In genomic region chr1:228097333-228098081, GRCh38 we compare ENCODE assay signal across 15 cellular contexts. TPM values are rescaled to one million over a fixed set of nuclear protein-coding genes. Genes with fewer than 3 reads are reported as not detected.
A peak's percentile ranks its signal among the peaks of the same experiment; 100 is the strongest.
DNase-seq lines count a peak whose midpoint lies in the region; ATAC-seq and TF ChIP-seq lines count a peak whose summit lies in the region.
"Had no signal": no experiment of that assay in that cellular context is flagged by ENCODE, and none has a peak within 500 bp of the region (broad histone marks: within the 10 kb centered on the region; RNA-seq: fewer than 3 reads in every experiment).

No MANE protein-coding gene starts in this region.

- ATAC-seq in upper lobe of right lung (no peak), heart right ventricle (no peak)

- peak; percentile 1 for DNase-seq in activated naive CD4-positive, alpha-beta T cell treated with Interleukin-2 at 50 U/mL for 16 hours
- no peak for DNase-seq in activated naive CD4-positive, alpha-beta T cell (lab: John Stamatoyannopoulos, UW)
- peak; percentile 55 for DNase-seq in activated CD8-positive, alpha-beta memory T cell treated with anti-CD3 and anti-CD28 coated beads for 24 hours
- DNase-seq in mesenteric fat pad (ENCODE audit: low spot score) (peak; percentile 87), upper lobe of right lung (peak; percentile 60), NCI-H748 treated with DMSO at 0.1 percent for 48 hours (lab: John Stamatoyannopoulos, UW) (no peak), NCI-H510A (lab: John Stamatoyannopoulos, UW) (no peak), heart right ventricle (no peak)
- DNase-seq: cerebellar nuclear complex, DMS 273 treated with DMSO at 0.1 percent for 48 hours, erythroblast, KBM-7, NCI-H1417 treated with DMSO at 0.1 percent for 48 hours, NCI-H345 had no signal

- H3K4me3 ChIP-seq in upper lobe of right lung (no peak overlapping the region), heart right ventricle (no peak overlapping the region)
- H3K4me3 ChIP-seq: hepatocyte had no signal

- no peak overlapping the region for H3K27ac ChIP-seq in upper lobe of right lung
- H3K27ac ChIP-seq in heart right ventricle = no peak overlapping the region
- H3K27ac ChIP-seq: hepatocyte had no signal

- H3K4me1 ChIP-seq in upper lobe of right lung = peaks cover 22% of the 10 kb centered on the region
- H3K4me1 ChIP-seq in heart right ventricle = peaks cover 6 to 48% (median 36%) of the 10 kb centered on the region in 9 donors

- intact Hi-C loops in upper lobe of right lung (cut with DNase I) = no loop called here
- intact Hi-C loops in heart right ventricle (cut with DNase I) = no loop called here

- peaks cover 59% of the 10 kb centered on the region for H3K36me3 ChIP-seq in upper lobe of right lung
- peaks cover 6 to 76% (median 33%) of the 10 kb centered on the region in 9 donors for H3K36me3 ChIP-seq in heart right ventricle

- no peak for TF ChIP-seq CTCF in upper lobe of right lung (IDR thresholded peaks at IDR 0.05)
- no peak for TF ChIP-seq CTCF in heart right ventricle (IDR thresholded peaks at IDR 0.05)

- 88 to 91% methylated on average over 34 of the region's 34 CpGs for WGBS in heart right ventricle, 2 donors

- peaks cover 5% of the 10 kb centered on the region for H3K9me3 ChIP-seq in upper lobe of right lung
- H3K9me3 ChIP-seq in heart right ventricle = peaks cover 0 to 18% (median 10%) of the 10 kb centered on the region in 11 donors

- H3K27me3 ChIP-seq in upper lobe of right lung = no peaks in the 10 kb centered on the region
- H3K27me3 ChIP-seq in heart right ventricle = no peaks in the 10 kb centered on the region
- H3K27me3 ChIP-seq: hepatocyte had no signal

RNA-seq across cellular contexts. Expression of gene C1orf35, which starts 5.6 kb away (rescaled TPM):
- total RNA-seq in mesenteric fat pad (5.6 TPM), upper lobe of right lung (12.5 TPM), heart right ventricle (10 to 100 TPM in 1 of 10 donors, 1 to 10 TPM in 9; 5.6 to 10.6 (median 6.3) TPM)
- 10 to 100 TPM; 11.3 to 15.7 TPM for polyA plus RNA-seq in heart right ventricle

RNA-seq across cellular contexts. Expression of gene MRPL55, which starts 11.6 kb away (rescaled TPM):
- total RNA-seq in mesenteric fat pad = 38.9 TPM
- total RNA-seq in upper lobe of right lung = 39.9 TPM
- total RNA-seq in heart right ventricle = 10 to 100 TPM; 38.0 to 65.2 (median 46.3) TPM
- polyA plus RNA-seq in heart right ventricle = 100 to 1,000 TPM; 113 to 174 TPM

RNA-seq across cellular contexts. Expression of gene ARF1, which starts 15.0 kb away (rescaled TPM):
- total RNA-seq in mesenteric fat pad (352 TPM), upper lobe of right lung (397 TPM), heart right ventricle (100 to 1,000 TPM; 262 to 372 (median 338) TPM)
- polyA plus RNA-seq in heart right ventricle = 100 to 1,000 TPM; 204 to 498 TPM

RNA-seq across cellular contexts. Expression of gene GUK1, which starts 42.6 kb away (rescaled TPM):
- total RNA-seq in mesenteric fat pad = 220 TPM
- total RNA-seq in upper lobe of right lung = 203 TPM
- 100 to 1,000 TPM; 121 to 207 (median 159) TPM for total RNA-seq in heart right ventricle
- polyA plus RNA-seq in heart right ventricle = 100 to 1,000 TPM; 275 to 474 TPM

RNA-seq across cellular contexts. Expression of gene GJC2, which starts 52.2 kb away (rescaled TPM):
- total RNA-seq in mesenteric fat pad (2.6 TPM), upper lobe of right lung (6.9 TPM), heart right ventricle (1 to 10 TPM in 7 of 10 donors, under 1 TPM in 3; 0.61 to 1.5 (median 1.2) TPM)
- 1 to 10 TPM; 1.0 to 1.4 TPM for polyA plus RNA-seq in heart right ventricle

Comparison
In these comparisons a context has a peak if more than half of its experiments do, and no peak if none do; other contexts are left out.
1. DNase-seq: peak in activated naive CD4-positive, alpha-beta T cell treated with Interleukin-2 at 50 U/mL for 16 hours (single experiment), activated CD8-positive, alpha-beta memory T cell treated with anti-CD3 and anti-CD28 coated beads for 24 hours (single experiment), mesenteric fat pad (single experiment) and upper lobe of right lung (single experiment); none in activated naive CD4-positive, alpha-beta T cell (0 of 4), NCI-H748 treated with DMSO at 0.1 percent for 48 hours (single experiment), NCI-H510A (single experiment) and heart right ventricle (0 of 2).